30 cellular contexts compared by ENCODE assay signal in the genomic region with DNA sequence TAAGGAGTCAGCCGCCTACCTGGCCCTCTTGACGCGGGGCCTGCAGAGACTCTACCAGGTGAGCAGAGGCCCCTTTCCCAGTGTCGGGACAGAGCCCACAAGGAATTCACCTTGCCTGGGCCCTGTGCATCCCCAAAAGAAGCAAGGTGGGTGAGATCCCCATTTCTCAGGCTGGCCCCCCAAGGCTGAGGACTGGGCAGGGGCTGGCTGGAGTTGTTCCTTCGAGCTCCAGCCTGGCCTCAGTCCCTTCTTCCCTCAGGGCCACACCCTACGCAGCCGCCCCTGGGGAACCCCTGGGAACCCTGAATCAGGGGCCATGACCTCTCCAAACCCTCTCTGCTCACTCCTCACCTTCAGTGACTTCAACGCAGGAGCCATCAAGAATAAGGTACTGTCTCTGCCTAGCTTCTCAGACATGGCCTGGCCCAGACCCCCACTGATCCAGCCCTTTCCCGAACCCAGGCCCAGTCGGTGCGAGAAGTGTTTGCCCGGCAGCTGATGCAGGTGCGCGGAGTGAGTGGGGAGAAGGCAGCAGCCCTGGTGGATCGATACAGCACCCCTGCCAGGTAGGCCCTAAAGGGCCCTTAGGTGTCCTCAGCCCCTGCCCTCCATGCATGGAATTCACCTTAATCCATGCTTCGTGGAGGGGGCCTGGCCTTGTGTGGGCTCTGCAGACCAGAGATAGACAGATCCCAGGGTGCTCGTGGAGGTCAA. TPM values are rescaled to one million over a fixed set of nuclear protein-coding genes. Genes with fewer than 3 reads are reported as not detected.
A peak's percentile ranks its signal among the peaks of the same experiment; 100 is the strongest.
DNase-seq lines count a peak whose midpoint lies in the region; ATAC-seq, FAIRE-seq and TF ChIP-seq lines count a peak whose summit lies in the region.
"Had no signal": no experiment of that assay in that cellular context is flagged by ENCODE, and none has a peak within 500 bp of the region (broad histone marks: within the 10 kb centered on the region; RNA-seq: fewer than 3 reads in every experiment).

No MANE protein-coding gene starts in this region.

- no peak overlapping the region for H2AK5ac ChIP-seq in IMR-90 (ENCODE audit: low read depth, low read length)

- POLR2A ChIA-PET in IMR-90 (lab: Charles Lee; ENCODE audit: unreplicated experiment), result no interaction called here

- H3K14ac ChIP-seq in IMR-90 (replicated peaks; ENCODE audit: low read depth, low read length), result no peak overlapping the region

- peaks cover 43% of the 10 kb centered on the region for H4K20me1 ChIP-seq in IMR-90 (ENCODE audit: insufficient read depth, low read length)

- no peak overlapping the region for H3K4me2 ChIP-seq in IMR-90 (ENCODE audit: low read depth, low read length)
- H3K4me2 ChIP-seq: BLaER1 had no signal

- H2BK120ac ChIP-seq in IMR-90 (ENCODE audit: low read depth, low read length), result no peak overlapping the region

- H3K23ac ChIP-seq in IMR-90 (ENCODE audit: low read depth, low read length), result no peak overlapping the region

- H2BK15ac ChIP-seq in IMR-90 (ENCODE audit: low read depth, low read length), result no peak overlapping the region

- no peak overlapping the region for H4K8ac ChIP-seq in IMR-90 (ENCODE audit: low read depth in 2 of 2, low read length in 2 of 2)

- peaks cover 2 to 31% (median 23%) of the 10 kb centered on the region in 9 donors for H3K4me1 ChIP-seq in heart right ventricle
- peaks cover 4% of the 10 kb centered on the region for H3K4me1 ChIP-seq in IMR-90 (ENCODE audit: control insufficient read depth, insufficient read depth, low read length)
- peaks cover 10 to 12% of the 10 kb centered on the region in 2 donors for H3K4me1 ChIP-seq in kidney (ENCODE audit: control insufficient read depth in 1 of 2, insufficient read depth in 1 of 2, low read depth in 1 of 2, low read length in 2 of 2)

- H3K4ac ChIP-seq in IMR-90 (ENCODE audit: low read depth, low read length), result no peak overlapping the region

- dilution Hi-C loops in IMR-90 (cut with HindIII; ENCODE audit: low sequenced_read_pairs, unreplicated experiment), result no loop called here

- TF ChIP-seq CTCF in heart right ventricle (IDR thresholded peaks at IDR 0.05), result no peak
- no peak for TF ChIP-seq CTCF in IMR-90 (conservative IDR thresholded peaks at IDR 0.05; ENCODE audit: low read depth, low read length)
- no peak for TF ChIP-seq CTCF in kidney (IDR thresholded peaks at IDR 0.05; ENCODE audit: borderline replicate concordance, extremely low read depth, insufficient read depth)
- TF ChIP-seq CTCF in omental fat pad (IDR thresholded peaks at IDR 0.05), result no peak

- no peak overlapping the region for H3K9ac ChIP-seq in IMR-90 (ENCODE audit: low read depth, low read length)
- H3K9ac ChIP-seq in kidney (ENCODE audit: low read length in 2 of 2), result no peak overlapping the region
- H3K9ac ChIP-seq: BLaER1 had no signal

- H3K27ac Mint-ChIP-seq in stimulated activated effector memory CD8-positive, alpha-beta T cell treated with anti-CD3 and anti-CD28 coated beads, Interleukin-12 subunit alpha, Interleukin-12 subunit beta, amount 100 ng/mL, for 72 hours, result peak overlapping the region; percentile 32
- H3K27ac Mint-ChIP-seq: activated CD4-positive, alpha-beta T cell treated with anti-CD3 and anti-CD28 coated beads, Interleukin-2, amount 10 ng/mL, durations not matched to agents 24 days and 14 days; activated naive CD4-positive, alpha-beta T cell treated with anti-CD3 and anti-CD28 coated beads for 36 hours; type B pancreatic cell had no signal

- no peak overlapping the region for H2BK20ac ChIP-seq in IMR-90 (ENCODE audit: low read depth, low read length)

- H3K27me3 ChIP-seq in heart right ventricle (no peaks in the 10 kb centered on the region), IMR-90 (ENCODE audit: control insufficient read depth, insufficient read depth, low read length) (no peaks in the 10 kb centered on the region)
- H3K27me3 ChIP-seq: breast epithelium, colonic mucosa had no signal

- H3K36me3 Mint-ChIP-seq in stimulated activated effector memory CD8-positive, alpha-beta T cell treated with anti-CD3 and anti-CD28 coated beads, Interleukin-12 subunit alpha, Interleukin-12 subunit beta, amount 100 ng/mL, for 72 hours, result peaks cover 80% of the 10 kb centered on the region

- peaks cover 19 to 84% of the 10 kb centered on the region in 2 experiments for H3K79me1 ChIP-seq in IMR-90 (ENCODE audit: low read depth in 1 of 2, low read length in 2 of 2)

- WGBS in heart right ventricle, 2 donors, result 79 to 87% methylated on average over 17 of the region's 17 CpGs
- 100% methylated on average over 2 of the region's 17 CpGs; no CpG with 5 or more reads in 1 of the 2 experiments for WGBS in IMR-90 (ENCODE audit: extremely low coverage in 2 of 2, insufficient read length in 1 of 2), 2 experiments

- TF ChIP-seq RAD21 in IMR-90 (IDR thresholded peaks at IDR 0.05; ENCODE audit: low read length), result no peak

- H3K4me1 Mint-ChIP-seq in stimulated activated effector memory CD8-positive, alpha-beta T cell treated with anti-CD3 and anti-CD28 coated beads, Interleukin-12 subunit alpha, Interleukin-12 subunit beta, amount 100 ng/mL, for 72 hours, result peaks cover 37% of the 10 kb centered on the region

- ATAC-seq in Right ventricle myocardium superior (ENCODE audit: poor library complexity) (no peak), heart right ventricle (no peak), IMR-90 (ENCODE audit: low read depth) (no peak), omental fat pad (ENCODE audit: low FRiP score) (no peak)
- ATAC-seq in stimulated activated effector memory CD8-positive, alpha-beta T cell treated with anti-CD3 and anti-CD28 coated beads, Interleukin-12 subunit alpha, Interleukin-12 subunit beta, amount 100 ng/mL, for 72 hours, result no peak
- ATAC-seq: activated T-cell treated with anti-CD3 and anti-CD28 coated beads, Interleukin-2, amount 50 U/mL, for 4 hours had no signal

- FAIRE-seq in kidney (lab: Jason Lieb, UNC), result no peak
- FAIRE-seq: H54 had no signal

- H4K5ac ChIP-seq in IMR-90 (ENCODE audit: low read depth, low read length), result no peak overlapping the region

- H3K36me3 ChIP-seq in heart right ventricle (peaks cover 0 to 86% (median 64%) of the 10 kb centered on the region in 9 donors), IMR-90 (ENCODE audit: control insufficient read depth, insufficient read depth, low read length) (peaks cover 81% of the 10 kb centered on the region), kidney (ENCODE audit: control insufficient read depth in 1 of 2, insufficient read depth in 2 of 2, low read length in 2 of 2) (peaks cover 21 to 43% of the 10 kb centered on the region in 2 donors)

- no peak overlapping the region for H3K56ac ChIP-seq in IMR-90 (ENCODE audit: extremely low read depth, insufficient read depth, low read length)

- intact Hi-C loops in Right ventricle myocardium superior (cut with DNase I), result no loop called here
- intact Hi-C loops in heart right ventricle (cut with DNase I), result no loop called here
- intact Hi-C loops in IMR-90 (cut with micrococcal nuclease), result no loop called here
- intact Hi-C loops in kidney (cut with DNase I), result no loop called here

- H3K18ac ChIP-seq in IMR-90 (ENCODE audit: low read depth, low read length), result no peak overlapping the region

- H4K91ac ChIP-seq in IMR-90 (ENCODE audit: insufficient read depth, low read depth, low read length), result no peak overlapping the region

- no peak for TF ChIP-seq POLR2A in IMR-90 (IDR thresholded peaks at IDR 0.05; ENCODE audit: low read depth, low read length)

- H3K27ac ChIP-seq in heart right ventricle (no peak overlapping the region), IMR-90 (ENCODE audit: insufficient read depth, low read length) (no peak overlapping the region), kidney (ENCODE audit: low read depth in 2 of 2, low read length in 2 of 2) (no peak overlapping the region)
- H3K27ac ChIP-seq: BLaER1, breast epithelium, colonic mucosa, epithelial cell of prostate, VCaP had no signal

- H2BK5ac ChIP-seq in IMR-90 (ENCODE audit: low read depth, low read length, poor library complexity, severe bottlenecking), result no peak overlapping the region

- CTCF ChIA-PET in IMR-90 (lab: Yijun Ruan, JAX), result no interaction called here

- peak overlapping the region; percentile 23 for H2AFZ ChIP-seq in IMR-90 (replicated peaks; ENCODE audit: low read length, poor library complexity)

- DNase-seq in Right ventricle myocardium superior (peak; percentile 23), heart right ventricle (no peak), IMR-90 (no peak), kidney (peak; percentile 59), omental fat pad (ENCODE audit: low spot score) (no peak), NCI-H1694 treated with DMSO at 0.1 percent for 48 hours (lab: John Stamatoyannopoulos, UW) (no peak), retina (no peak)
- DNase-seq in stimulated activated effector memory CD8-positive, alpha-beta T cell treated with anti-CD3 and anti-CD28 coated beads, Interleukin-12 subunit alpha, Interleukin-12 subunit beta, amount 100 ng/mL, for 72 hours (ENCODE audit: low spot score in 2 of 2), result no peak
- DNase-seq: activated CD4-positive, alpha-beta T cell treated with anti-CD3 and anti-CD28 coated beads, Interleukin-2, amount 10 ng/mL, durations not matched to agents 24 days and 14 days; activated naive CD4-positive, alpha-beta T cell treated with anti-CD3 and anti-CD28 coated beads for 36 hours; activated T-cell treated with anti-CD3 and anti-CD28 coated beads, Interleukin-2, amount 50 U/mL, for 4 hours; amygdala; colonic mucosa; effector CD8-positive, alpha-beta T cell; GDM1; KBM-7; NCI-H1417; NCI-H774; occipital lobe; RPMI8226; substantia nigra had no signal

- in situ Hi-C loops in IMR-90 (cut with MboI; ENCODE audit: low sequenced_read_pairs), result no loop called here

- BruUV-seq in IMR-90 (replicated peaks; lab: Mats Ljungman, UMichigan), result no TSS peak

- H3K4me3 Mint-ChIP-seq in stimulated activated effector memory CD8-positive, alpha-beta T cell treated with anti-CD3 and anti-CD28 coated beads, Interleukin-12 subunit alpha, Interleukin-12 subunit beta, amount 100 ng/mL, for 72 hours, result no peak overlapping the region
- H3K4me3 Mint-ChIP-seq: activated CD4-positive, alpha-beta T cell treated with anti-CD3 and anti-CD28 coated beads, Interleukin-2, amount 10 ng/mL, durations not matched to agents 24 days and 14 days; activated naive CD4-positive, alpha-beta T cell treated with anti-CD3 and anti-CD28 coated beads for 36 hours; activated T-cell treated with anti-CD3 and anti-CD28 coated beads, Interleukin-2, amount 50 U/mL, for 4 hours; type B pancreatic cell had no signal

- H3K9me3 Mint-ChIP-seq in stimulated activated effector memory CD8-positive, alpha-beta T cell treated with anti-CD3 and anti-CD28 coated beads, Interleukin-12 subunit alpha, Interleukin-12 subunit beta, amount 100 ng/mL, for 72 hours, result no peaks in the 10 kb centered on the region
- H3K9me3 Mint-ChIP-seq: activated CD4-positive, alpha-beta T cell treated with anti-CD3 and anti-CD28 coated beads, Interleukin-2, amount 10 ng/mL, durations not matched to agents 24 days and 14 days; activated naive CD4-positive, alpha-beta T cell treated with anti-CD3 and anti-CD28 coated beads for 36 hours; activated T-cell treated with anti-CD3 and anti-CD28 coated beads, Interleukin-2, amount 50 U/mL, for 4 hours; type B pancreatic cell had no signal

- H3K4me3 ChIP-seq in heart right ventricle (no peak overlapping the region), IMR-90 (ENCODE audit: insufficient read depth, low read depth, low read length) (no peak overlapping the region), kidney (ENCODE audit: low read length in 2 of 2) (no peak overlapping the region)
- H3K4me3 ChIP-seq: BLaER1, breast epithelium, colonic mucosa had no signal

- H3K9me3 ChIP-seq in heart right ventricle (no peaks in the 10 kb centered on the region), IMR-90 (ENCODE audit: control insufficient read depth, insufficient read depth, low read length) (no peaks in the 10 kb centered on the region), kidney (ENCODE audit: control insufficient read depth in 1 of 2, low read length in 2 of 2) (no peaks in the 10 kb centered on the region)
- H3K9me3 ChIP-seq: BLaER1, breast epithelium, colonic mucosa had no signal

- H2AK9ac ChIP-seq in IMR-90 (replicated peaks; ENCODE audit: low read depth, low read length, poor library complexity), result peak overlapping the region; percentile 76

- peaks cover 7% of the 10 kb centered on the region; the same call in 1 of the 2 replicates for H3K9me1 ChIP-seq in IMR-90 (ENCODE audit: insufficient read depth, low read length)

RNA-seq across cellular contexts. Expression of gene MUS81, which starts 4.7 kb away (rescaled TPM):
- 30.7 TPM for total RNA-seq in Right ventricle myocardium superior
- 10 to 100 TPM; 20.3 to 38.8 (median 27.0) TPM for total RNA-seq in heart right ventricle
- polyA plus RNA-seq in heart right ventricle, result 100 to 1,000 TPM in 1 of 2 donors, 10 to 100 TPM in 1; 54.4 to 111 TPM
- total RNA-seq in IMR-90 (2012; rRNA removed), result 22.5 and 23.7 TPM in 2 replicates
- polyA plus RNA-seq in IMR-90 (2012; rRNA removed), result 47.9 and 57.0 TPM in 2 replicates
- polyA plus RNA-seq in IMR-90 (2012; cell fraction: cytosol; rRNA removed), result 22.0 and 32.0 TPM in 2 replicates
- polyA plus RNA-seq in IMR-90 (2012; cell fraction: nucleus; rRNA removed; ENCODE audit: low replicate concordance), result 224 and 393 TPM in 2 replicates
- total RNA-seq in kidney, result 54.9 TPM
- polyA plus RNA-seq in kidney (ENCODE audit: insufficient read depth, low read depth, low replicate concordance), result 31.2 TPM
- 10 to 100 TPM; 25.9 to 60.8 (median 28.8) TPM for total RNA-seq in omental fat pad

RNA-seq across cellular contexts. Expression of gene CFL1, which starts 6.9 kb away (rescaled TPM):
- total RNA-seq in Right ventricle myocardium superior, result 288 TPM
- 100 to 1,000 TPM; 281 to 672 (median 320) TPM for total RNA-seq in heart right ventricle
- 100 to 1,000 TPM; 159 to 962 TPM for polyA plus RNA-seq in heart right ventricle
- 919 and 960 TPM in 2 replicates for total RNA-seq in IMR-90 (2012; rRNA removed)
- polyA plus RNA-seq in IMR-90 (2012; rRNA removed), result 2,231 and 2,466 TPM in 2 replicates
- 2,445 and 3,036 TPM in 2 replicates for polyA plus RNA-seq in IMR-90 (2012; cell fraction: cytosol; rRNA removed)
- polyA plus RNA-seq in IMR-90 (2012; cell fraction: nucleus; rRNA removed; ENCODE audit: low replicate concordance), result 809 and 890 TPM in 2 replicates
- total RNA-seq in kidney, result 705 TPM
- polyA plus RNA-seq in kidney (ENCODE audit: insufficient read depth, low read depth, low replicate concordance), result 846 TPM
- total RNA-seq in omental fat pad, result 100 to 1,000 TPM; 485 to 798 (median 586) TPM

RNA-seq across cellular contexts. Expression of gene EFEMP2, which starts 7.7 kb away (rescaled TPM):
- 80.0 TPM for total RNA-seq in Right ventricle myocardium superior
- total RNA-seq in heart right ventricle, result 100 to 1,000 TPM in 3 of 10 donors, 10 to 100 TPM in 7; 79.4 to 112 (median 89.6) TPM
- 100 to 1,000 TPM in 1 of 2 donors, 10 to 100 TPM in 1; 54.8 to 133 TPM for polyA plus RNA-seq in heart right ventricle
- 62.7 and 69.2 TPM in 2 replicates for total RNA-seq in IMR-90 (2012; rRNA removed)
- polyA plus RNA-seq in IMR-90 (2012; rRNA removed), result 431 and 601 TPM in 2 replicates
- polyA plus RNA-seq in IMR-90 (2012; cell fraction: cytosol; rRNA removed), result 324 and 587 TPM in 2 replicates
- 557 and 1,096 TPM in 2 replicates for polyA plus RNA-seq in IMR-90 (2012; cell fraction: nucleus; rRNA removed; ENCODE audit: low replicate concordance)
- 64.2 TPM for total RNA-seq in kidney
- polyA plus RNA-seq in kidney (ENCODE audit: insufficient read depth, low read depth, low replicate concordance), result 60.0 TPM
- 10 to 100 TPM; 39.4 to 81.8 (median 66.1) TPM for total RNA-seq in omental fat pad

RNA-seq across cellular contexts. Expression of gene CTSW, which starts 14.7 kb away (rescaled TPM):
- total RNA-seq in Right ventricle myocardium superior (0.73 TPM), heart right ventricle (1 to 10 TPM in 2 of 10 donors, under 1 TPM in 7, not detected in 1; 0.20 to 7.9 (median 0.55) TPM), IMR-90 (2012; rRNA removed) (0.18 TPM in 1 of 2 replicates, not detected in the other), kidney (3.9 TPM), omental fat pad (1 to 10 TPM; 1.6 to 3.9 (median 2.8) TPM)
- polyA plus RNA-seq in heart right ventricle (under 1 TPM; 0.17 to 0.88 TPM), IMR-90 (2012; rRNA removed) (0.07 and 0.23 TPM in 2 replicates), kidney (ENCODE audit: insufficient read depth, low read depth, low replicate concordance) (1.3 TPM)
- 0.08 and 0.39 TPM in 2 replicates for polyA plus RNA-seq in IMR-90 (2012; cell fraction: cytosol; rRNA removed)
- 0.23 and 0.34 TPM in 2 replicates for polyA plus RNA-seq in IMR-90 (2012; cell fraction: nucleus; rRNA removed; ENCODE audit: low replicate concordance)
- total RNA-seq: kidney epithelial cell, MCF 10A, occipital lobe, renal cortical epithelial cell had no signal

RNA-seq across cellular contexts. Expression of gene FIBP, which starts 23.4 kb away (rescaled TPM):
- total RNA-seq in Right ventricle myocardium superior (37.7 TPM), heart right ventricle (10 to 100 TPM; 46.3 to 63.2 (median 49.9) TPM), IMR-90 (2012; rRNA removed) (119 and 182 TPM in 2 replicates), kidney (58.0 TPM), omental fat pad (10 to 100 TPM; 48.8 to 66.4 (median 54.6) TPM)
- polyA plus RNA-seq in heart right ventricle (10 to 100 TPM; 44.0 to 88.4 TPM), IMR-90 (2012; rRNA removed) (141 and 163 TPM in 2 replicates), kidney (ENCODE audit: insufficient read depth, low read depth, low replicate concordance) (105 TPM)
- polyA plus RNA-seq in IMR-90 (2012; cell fraction: cytosol; rRNA removed), result 98.5 and 183 TPM in 2 replicates
- 96.1 and 215 TPM in 2 replicates for polyA plus RNA-seq in IMR-90 (2012; cell fraction: nucleus; rRNA removed; ENCODE audit: low replicate concordance)

Comparison
In these comparisons a context has a peak if more than half of its experiments do, and no peak if none do; other contexts are left out.
1. DNase-seq: peak in Right ventricle myocardium superior (single experiment) and kidney (single experiment); none in heart right ventricle (0 of 2), IMR-90 (single experiment), stimulated activated effector memory CD8-positive, alpha-beta T cell treated with anti-CD3 and anti-CD28 coated beads, Interleukin-12 subunit alpha, Interleukin-12 subunit beta, amount 100 ng/mL, for 72 hours (0 of 2), omental fat pad (single experiment), NCI-H1694 treated with DMSO at 0.1 percent for 48 hours (single experiment) and retina (single experiment).